Comparison of ENCODE assay signal across 28 cellular contexts in the genomic region with DNA sequence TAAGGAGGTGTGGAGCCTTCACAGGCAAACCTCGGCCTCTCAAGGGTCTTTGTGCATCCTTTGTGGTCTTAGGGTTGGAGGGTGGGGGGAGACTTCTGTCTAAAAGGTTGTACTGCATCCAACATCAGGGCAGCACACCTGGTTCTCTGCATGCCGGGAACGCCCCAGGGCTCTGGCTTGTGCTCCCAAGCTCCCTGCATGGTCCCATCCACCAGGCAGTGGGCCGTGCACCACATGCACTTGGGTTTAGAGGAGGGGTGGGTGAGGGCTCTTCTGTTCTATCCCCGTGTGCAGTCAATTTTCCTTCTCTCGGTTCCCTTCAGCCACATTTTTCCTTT.
"Had no signal": no experiment of that assay in that cellular context is flagged by ENCODE, and none has a peak within 500 bp of the region (broad histone marks: within the 10 kb centered on the region; RNA-seq: fewer than 3 reads in every experiment).

No MANE protein-coding gene starts in this region.

- H3K4me1 ChIP-seq: left lung, lower lobe of right lung, neural progenitor cell, parathyroid adenoma, right atrium auricular region, right lobe of liver, thyroid gland, transverse colon, upper lobe of left lung, vagina had no signal

- ATAC-seq: left colon; left lung; natural killer cell; stimulated activated memory B cell treated with anti-CD40 and anti-IgM and Interleukin-4, amounts not matched to agents 10 μg/mL and 1 μg/mL and 100 μg/mL, for 72 hours; stimulated activated naive CD8-positive, alpha-beta T cell treated with anti-CD3 and anti-CD28 coated beads, Interleukin-15, amount 100 ng/mL, for 72 hours had no signal

- DNase-seq: hypothalamus; immature natural killer cell; kidney; left colon; left lung; lower lobe of right lung; mammary epithelial cell; mesenchymal stem cell; naive B cell; natural killer cell; nephron progenitor cell; right lobe of liver; stimulated activated CD4-positive, alpha-beta T cell treated with anti-CD3 and anti-CD28 coated beads, Interleukin-1b, Interleukin-23, amount 100 ng/mL, for 48 hours; stimulated activated CD4-positive, alpha-beta T cell treated with anti-CD3 and anti-CD28 coated beads, Interleukin-2, amount 100 ng/mL, for 48 hours; stimulated activated CD4-positive, alpha-beta T cell treated with anti-CD3 and anti-CD28 coated beads, Interleukin-4, amount 100 ng/mL, for 4 hours; stimulated activated CD8-positive, alpha-beta memory T cell treated with anti-CD3 and anti-CD28 coated beads, Interleukin-4, amount 100 ng/mL, for 48 hours; stimulated activated naive CD4-positive, alpha-beta T cell treated with Interleukin-2 at 50 U/mL for 16 hours; stimulated activated naive CD8-positive, alpha-beta T cell treated with anti-CD3 and anti-CD28 coated beads, Interleukin-15, amount 100 ng/mL, for 72 hours; substantia nigra; thyroid gland; transverse colon; upper lobe of left lung had no signal

- H3K36me3 ChIP-seq: left lung, lower lobe of right lung, neural progenitor cell, right atrium auricular region, right lobe of liver, thyroid gland, transverse colon, upper lobe of left lung, vagina had no signal

- H3K27ac ChIP-seq: left lung, lower lobe of right lung, neural progenitor cell, parathyroid adenoma, right atrium auricular region, right lobe of liver, thyroid gland, transverse colon, upper lobe of left lung, vagina had no signal

- H3K4me3 ChIP-seq: left lung, lower lobe of right lung, neural progenitor cell, right atrium auricular region, right lobe of liver, smooth muscle cell, thyroid gland, transverse colon, upper lobe of left lung, vagina had no signal

- H3K27me3 ChIP-seq: left lung, neural progenitor cell, right atrium auricular region, right lobe of liver, thyroid gland, transverse colon, upper lobe of left lung, vagina had no signal

- H3K9me3 ChIP-seq: lower lobe of right lung, right atrium auricular region, right lobe of liver, thyroid gland, transverse colon, upper lobe of left lung, vagina had no signal
